Comparison of ENCODE assay signal across 2 cellular contexts in the genomic region with DNA sequence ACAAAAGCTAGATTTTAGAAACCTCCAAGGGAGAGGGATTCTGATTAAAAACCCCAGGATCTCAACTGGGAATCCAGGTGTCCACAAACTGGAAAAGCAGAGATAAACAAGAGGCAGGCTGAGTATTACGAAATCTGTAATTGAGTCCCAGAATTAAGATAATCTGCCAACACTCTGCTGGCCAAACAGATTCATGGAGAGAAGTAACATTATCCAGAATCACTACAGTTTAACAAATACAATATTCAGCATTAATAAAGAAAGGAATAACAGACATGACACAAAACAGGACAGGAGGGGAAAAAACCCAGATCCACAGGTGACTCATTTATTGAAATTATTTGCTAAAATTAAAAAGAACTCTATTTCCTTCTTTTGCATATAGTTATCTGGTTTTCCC.
A peak's percentile ranks its signal among the peaks of the same experiment; 100 is the strongest.
TF ChIP-seq lines count a peak whose summit lies in the region.

No MANE protein-coding gene starts in this region.

TF ChIP-seq in GM12878, 131 proteins besides CTCF, POLR2A, EP300 and RAD21:
- no peak for TF ChIP-seq YY1 (IDR thresholded peaks at IDR 0.05; ENCODE audit: low read depth, low read length)
- peak; percentile 48; the same call in 1 of the 2 replicates for TF ChIP-seq JUNB (IDR thresholded peaks at IDR 0.05)
- TF ChIP-seq BACH1 (IDR thresholded peaks at IDR 0.05; ENCODE audit: borderline replicate concordance): no peak

TF ChIP-seq in liver, 16 proteins besides CTCF, POLR2A, EP300 and RAD21:
- TF ChIP-seq TAF1 (conservative IDR thresholded peaks at IDR 0.05) (no peak), JUND (IDR thresholded peaks at IDR 0.05) (peak in 1 of 2 donors; percentile 8), SP1 (IDR thresholded peaks at IDR 0.05) (no peak), GABPA (IDR thresholded peaks at IDR 0.05 in 1 of 2, conservative IDR thresholded peaks at IDR 0.05 in 1 of 2) (no peak), YY1 (IDR thresholded peaks at IDR 0.05) (peak; percentile 69), HNF4G (IDR thresholded peaks at IDR 0.05) (no peak), FOXA1 (IDR thresholded peaks at IDR 0.05) (no peak), EGR1 (IDR thresholded peaks at IDR 0.05; ENCODE audit: low read depth in 2 of 2) (no peak), HNF4A (conservative IDR thresholded peaks at IDR 0.05) (peak in 1 of 2 donors; percentile 48), FOXA2 (IDR thresholded peaks at IDR 0.05) (peak; percentile 33), RXRA (IDR thresholded peaks at IDR 0.05) (peak in 1 of 2 donors; percentile 56), NR2F2 (IDR thresholded peaks at IDR 0.05) (no peak)
- TF ChIP-seq, protein P1, sequence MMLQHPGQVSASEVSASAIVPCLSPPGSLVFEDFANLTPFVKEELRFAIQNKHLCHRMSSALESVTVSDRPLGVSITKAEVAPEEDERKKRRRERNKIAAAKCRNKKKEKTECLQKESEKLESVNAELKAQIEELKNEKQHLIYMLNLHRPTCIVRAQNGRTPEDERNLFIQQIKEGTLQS (IDR thresholded peaks at IDR 0.05): no peak
- TF ChIP-seq, protein P2, sequence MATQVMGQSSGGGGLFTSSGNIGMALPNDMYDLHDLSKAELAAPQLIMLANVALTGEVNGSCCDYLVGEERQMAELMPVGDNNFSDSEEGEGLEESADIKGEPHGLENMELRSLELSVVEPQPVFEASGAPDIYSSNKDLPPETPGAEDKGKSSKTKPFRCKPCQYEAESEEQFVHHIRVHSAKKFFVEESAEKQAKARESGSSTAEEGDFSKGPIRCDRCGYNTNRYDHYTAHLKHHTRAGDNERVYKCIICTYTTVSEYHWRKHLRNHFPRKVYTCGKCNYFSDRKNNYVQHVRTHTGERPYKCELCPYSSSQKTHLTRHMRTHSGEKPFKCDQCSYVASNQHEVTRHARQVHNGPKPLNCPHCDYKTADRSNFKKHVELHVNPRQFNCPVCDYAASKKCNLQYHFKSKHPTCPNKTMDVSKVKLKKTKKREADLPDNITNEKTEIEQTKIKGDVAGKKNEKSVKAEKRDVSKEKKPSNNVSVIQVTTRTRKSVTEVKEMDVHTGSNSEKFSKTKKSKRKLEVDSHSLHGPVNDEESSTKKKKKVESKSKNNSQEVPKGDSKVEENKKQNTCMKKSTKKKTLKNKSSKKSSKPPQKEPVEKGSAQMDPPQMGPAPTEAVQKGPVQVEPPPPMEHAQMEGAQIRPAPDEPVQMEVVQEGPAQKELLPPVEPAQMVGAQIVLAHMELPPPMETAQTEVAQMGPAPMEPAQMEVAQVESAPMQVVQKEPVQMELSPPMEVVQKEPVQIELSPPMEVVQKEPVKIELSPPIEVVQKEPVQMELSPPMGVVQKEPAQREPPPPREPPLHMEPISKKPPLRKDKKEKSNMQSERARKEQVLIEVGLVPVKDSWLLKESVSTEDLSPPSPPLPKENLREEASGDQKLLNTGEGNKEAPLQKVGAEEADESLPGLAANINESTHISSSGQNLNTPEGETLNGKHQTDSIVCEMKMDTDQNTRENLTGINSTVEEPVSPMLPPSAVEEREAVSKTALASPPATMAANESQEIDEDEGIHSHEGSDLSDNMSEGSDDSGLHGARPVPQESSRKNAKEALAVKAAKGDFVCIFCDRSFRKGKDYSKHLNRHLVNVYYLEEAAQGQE (IDR thresholded peaks at IDR 0.05): peak; percentile 51
- TF ChIP-seq, protein P3, sequence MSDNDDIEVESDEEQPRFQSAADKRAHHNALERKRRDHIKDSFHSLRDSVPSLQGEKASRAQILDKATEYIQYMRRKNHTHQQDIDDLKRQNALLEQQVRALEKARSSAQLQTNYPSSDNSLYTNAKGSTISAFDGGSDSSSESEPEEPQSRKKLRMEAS (IDR thresholded peaks at IDR 0.05): peak; percentile 23
- TF ChIP-seq, protein P4, sequence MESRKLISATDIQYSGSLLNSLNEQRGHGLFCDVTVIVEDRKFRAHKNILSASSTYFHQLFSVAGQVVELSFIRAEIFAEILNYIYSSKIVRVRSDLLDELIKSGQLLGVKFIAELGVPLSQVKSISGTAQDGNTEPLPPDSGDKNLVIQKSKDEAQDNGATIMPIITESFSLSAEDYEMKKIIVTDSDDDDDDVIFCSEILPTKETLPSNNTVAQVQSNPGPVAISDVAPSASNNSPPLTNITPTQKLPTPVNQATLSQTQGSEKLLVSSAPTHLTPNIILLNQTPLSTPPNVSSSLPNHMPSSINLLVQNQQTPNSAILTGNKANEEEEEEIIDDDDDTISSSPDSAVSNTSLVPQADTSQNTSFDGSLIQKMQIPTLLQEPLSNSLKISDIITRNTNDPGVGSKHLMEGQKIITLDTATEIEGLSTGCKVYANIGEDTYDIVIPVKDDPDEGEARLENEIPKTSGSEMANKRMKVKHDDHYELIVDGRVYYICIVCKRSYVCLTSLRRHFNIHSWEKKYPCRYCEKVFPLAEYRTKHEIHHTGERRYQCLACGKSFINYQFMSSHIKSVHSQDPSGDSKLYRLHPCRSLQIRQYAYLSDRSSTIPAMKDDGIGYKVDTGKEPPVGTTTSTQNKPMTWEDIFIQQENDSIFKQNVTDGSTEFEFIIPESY (IDR thresholded peaks at IDR 0.05): peak; percentile 40
